Comparison of ENCODE assay signal across 31 cellular contexts in the genomic region with DNA sequence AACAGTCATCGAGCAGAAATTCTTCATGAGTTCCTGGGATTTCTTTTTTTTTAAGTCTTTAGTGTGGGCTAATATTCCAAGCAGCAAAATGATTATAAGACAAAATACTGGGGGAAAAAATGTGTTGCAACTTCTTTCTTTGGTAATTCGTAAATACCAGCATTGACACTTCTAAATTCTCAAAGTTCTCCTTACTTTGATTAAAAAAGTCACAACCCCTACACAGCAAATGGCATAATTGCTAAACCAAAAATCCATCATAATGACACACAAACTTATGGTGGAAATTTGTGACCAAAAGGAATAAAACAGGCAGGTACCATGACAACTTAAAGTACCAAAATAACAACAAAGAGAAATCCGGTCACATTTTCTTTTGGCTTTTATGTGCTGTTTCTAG.
"Had no signal": no experiment of that assay in that cellular context is flagged by ENCODE, and none has a peak within 500 bp of the region (broad histone marks: within the 10 kb centered on the region; RNA-seq: fewer than 3 reads in every experiment).

No MANE protein-coding gene starts in this region.

- H3K36me3 Mint-ChIP-seq: naive B cell; naive thymus-derived CD8-positive, alpha-beta T cell; natural killer cell treated with Interleukin-12 subunit alpha and Interleukin-12 subunit beta and Interleukin-15 and Interleukin-18, amount 100 ng/mL, for 72 hours; stimulated activated effector memory CD8-positive, alpha-beta T cell treated with anti-CD3 and anti-CD28 coated beads, Interleukin-12 subunit alpha, Interleukin-12 subunit beta, amount 100 ng/mL, for 72 hours; stimulated activated naive B cell treated with anti-CD40 and anti-IgM and Interleukin-4, amounts not matched to agents 10 μg/mL and 1 μg/mL and 100 μg/mL, for 72 hours had no signal

- H3K27ac ChIP-seq: neutrophil, ovary, parathyroid adenoma, psoas muscle, right lobe of liver, sigmoid colon, stomach, thoracic aorta, thyroid gland, tibial nerve, upper lobe of left lung, vagina had no signal

- H3K27me3 ChIP-seq: neutrophil, ovary, right lobe of liver, sigmoid colon, stomach, thyroid gland, tibial nerve, upper lobe of left lung, vagina had no signal

- H3K36me3 ChIP-seq: neutrophil, ovary, right lobe of liver, sigmoid colon, stomach, thoracic aorta, thyroid gland, tibial nerve, upper lobe of left lung, vagina had no signal

- H3K4me1 Mint-ChIP-seq: naive B cell; naive thymus-derived CD8-positive, alpha-beta T cell; neural crest cell; stimulated activated effector memory CD8-positive, alpha-beta T cell treated with anti-CD3 and anti-CD28 coated beads, Interleukin-12 subunit alpha, Interleukin-12 subunit beta, amount 100 ng/mL, for 72 hours; stimulated activated naive B cell treated with anti-CD40 and anti-IgM and Interleukin-4, amounts not matched to agents 10 μg/mL and 1 μg/mL and 100 μg/mL, for 72 hours had no signal

- FAIRE-seq: small intestine, urothelium cell line had no signal

- H3K27me3 Mint-ChIP-seq: natural killer cell treated with Interleukin-12 subunit alpha and Interleukin-12 subunit beta and Interleukin-15 and Interleukin-18, amount 100 ng/mL, for 72 hours; progenitor cell of endocrine pancreas; stimulated activated naive CD8-positive, alpha-beta T cell treated with anti-CD3 and anti-CD28 coated beads, Interleukin-15, Interleukin-2, amounts not matched to agents 100 ng/mL and 50 ng/mL, for 24 hours had no signal

- H3K9me3 Mint-ChIP-seq: naive B cell; naive thymus-derived CD8-positive, alpha-beta T cell; nephron progenitor cell; neural crest cell; stimulated activated naive B cell treated with anti-CD40 and anti-IgM and Interleukin-4, amounts not matched to agents 10 μg/mL and 1 μg/mL and 100 μg/mL, for 72 hours; stimulated activated naive CD8-positive, alpha-beta T cell treated with anti-CD3 and anti-CD28 coated beads, Interleukin-15, Interleukin-2, amounts not matched to agents 100 ng/mL and 50 ng/mL, for 24 hours had no signal

- DNase-seq: naive B cell; naive thymus-derived CD8-positive, alpha-beta T cell; nephron progenitor cell; nucleus accumbens; ovary; posterior cingulate gyrus; psoas muscle; right cardiac atrium; right lobe of liver; sigmoid colon; small intestine; stimulated activated CD4-positive, alpha-beta T cell treated with anti-CD3 and anti-CD28 coated beads, Interleukin-15, amount 100 ng/mL, for 24 hours; stimulated activated CD4-positive, alpha-beta T cell treated with anti-CD3 and anti-CD28 coated beads, Interleukin-2, amount 100 ng/mL, for 24 hours; stimulated activated CD4-positive, alpha-beta T cell treated with anti-CD3 and anti-CD28 coated beads, Interleukin-2, amount 100 ng/mL, for 48 hours; stimulated activated CD4-positive, alpha-beta T cell treated with anti-CD3 and anti-CD28 coated beads, Interleukin-4, amount 100 ng/mL, for 24 hours; stimulated activated naive B cell treated with anti-CD40 and anti-IgM and Interleukin-4, amounts not matched to agents 10 μg/mL and 1 μg/mL and 100 μg/mL, for 72 hours; stimulated activated naive CD4-positive, alpha-beta T cell treated with Interleukin-2 at 50 U/mL for 16 hours; stomach; thyroid gland; upper lobe of left lung had no signal

- H3K4me3 Mint-ChIP-seq: naive B cell; naive thymus-derived CD8-positive, alpha-beta T cell; natural killer cell treated with Interleukin-12 subunit alpha and Interleukin-12 subunit beta and Interleukin-15 and Interleukin-18, amount 100 ng/mL, for 72 hours; nephron progenitor cell; neural crest cell; stimulated activated effector memory CD8-positive, alpha-beta T cell treated with anti-CD3 and anti-CD28 coated beads, Interleukin-12 subunit alpha, Interleukin-12 subunit beta, amount 100 ng/mL, for 72 hours; stimulated activated naive B cell treated with anti-CD40 and anti-IgM and Interleukin-4, amounts not matched to agents 10 μg/mL and 1 μg/mL and 100 μg/mL, for 72 hours; stimulated activated naive CD8-positive, alpha-beta T cell treated with anti-CD3 and anti-CD28 coated beads, Interleukin-15, Interleukin-2, amounts not matched to agents 100 ng/mL and 50 ng/mL, for 24 hours had no signal

- H3K27ac Mint-ChIP-seq: naive B cell; naive thymus-derived CD8-positive, alpha-beta T cell; natural killer cell treated with Interleukin-12 subunit alpha and Interleukin-12 subunit beta and Interleukin-15 and Interleukin-18, amount 100 ng/mL, for 72 hours; nephron progenitor cell; progenitor cell of endocrine pancreas; stimulated activated effector memory CD8-positive, alpha-beta T cell treated with anti-CD3 and anti-CD28 coated beads, Interleukin-12 subunit alpha, Interleukin-12 subunit beta, amount 100 ng/mL, for 72 hours; stimulated activated naive B cell treated with anti-CD40 and anti-IgM and Interleukin-4, amounts not matched to agents 10 μg/mL and 1 μg/mL and 100 μg/mL, for 72 hours; stimulated activated naive CD8-positive, alpha-beta T cell treated with anti-CD3 and anti-CD28 coated beads, Interleukin-15, Interleukin-2, amounts not matched to agents 100 ng/mL and 50 ng/mL, for 24 hours had no signal

- H3K4me3 ChIP-seq: ovary, psoas muscle, right lobe of liver, sigmoid colon, stomach, thoracic aorta, thyroid gland, tibial nerve, upper lobe of left lung, vagina had no signal
